ENCODE assay signal across 8 cellular contexts in the genomic region with DNA sequence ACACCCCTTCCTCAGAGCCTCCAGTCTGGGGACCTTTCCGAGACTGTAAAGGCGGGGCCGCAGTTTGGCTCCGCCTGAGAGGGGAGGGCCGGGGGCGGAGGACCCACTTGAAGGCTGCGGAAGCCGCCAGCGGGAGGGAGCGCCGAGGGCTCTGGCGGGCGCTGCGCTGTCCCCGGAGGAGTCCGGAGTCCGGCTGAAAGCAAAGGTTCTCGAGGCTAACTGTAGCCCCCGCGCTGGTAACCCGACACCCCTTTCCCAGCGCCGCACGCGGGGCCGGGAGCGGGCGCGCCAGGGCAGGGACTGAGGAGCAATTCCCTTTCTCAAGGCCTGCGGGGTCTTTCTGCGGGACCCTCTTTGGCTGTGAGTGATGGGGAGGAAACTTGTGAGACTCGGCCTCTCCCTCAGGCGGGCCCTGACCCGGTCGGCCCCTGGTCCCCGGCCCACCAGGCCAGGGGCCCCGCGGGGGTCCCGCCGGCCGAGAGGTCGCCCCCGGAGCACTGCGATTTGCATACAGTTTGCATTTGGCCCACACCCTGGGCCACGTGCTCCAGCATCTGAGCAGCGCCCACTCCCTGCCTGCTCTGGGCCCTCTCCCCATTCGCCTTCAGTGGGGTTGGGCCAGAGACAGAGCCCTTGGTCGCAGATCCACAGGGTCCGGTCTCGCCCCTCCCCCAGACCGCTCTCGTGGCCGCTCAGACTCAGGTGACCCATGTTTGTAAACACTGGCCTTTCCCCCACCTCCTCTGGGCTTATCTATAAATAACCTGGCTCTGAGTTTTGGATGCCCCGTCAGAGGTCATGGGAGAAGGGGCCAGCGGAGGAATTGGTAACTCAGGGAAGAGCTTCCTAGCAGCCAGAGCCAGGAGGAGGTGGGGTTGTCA. TPM values are rescaled to one million over a fixed set of nuclear protein-coding genes. Genes with fewer than 3 reads are reported as not detected.
DNase-seq lines count a peak whose midpoint lies in the region; ATAC-seq lines count a peak whose summit lies in the region.

No MANE protein-coding gene starts in this region.

- H4K8ac ChIP-seq in mesenchymal stem cell (ENCODE audit: low read length), result no peak overlapping the region

- H2AFZ ChIP-seq in mesenchymal stem cell (ENCODE audit: low read depth, low read length), result peak overlapping the region; percentile 6

- no peak for ATAC-seq in HG03045 (IDR thresholded peaks at IDR 0.05; ENCODE audit: unreplicated experiment)

- H3K4me2 ChIP-seq in mesenchymal stem cell (ENCODE audit: low read length, poor library complexity, severe bottlenecking), result peak overlapping the region; percentile 92

- H2AK5ac ChIP-seq in mesenchymal stem cell (ENCODE audit: low read length, severe bottlenecking), result no peak overlapping the region

- H3K4ac ChIP-seq in mesenchymal stem cell (ENCODE audit: low read depth in 1 of 2, low read length in 2 of 2), result no peak overlapping the region

- H3K4me3 ChIP-seq in endocrine pancreas (ENCODE audit: control insufficient read depth, insufficient read depth, low read length) (no peak overlapping the region), mesenchymal stem cell (ENCODE audit: insufficient read depth in 1 of 2, low read depth in 1 of 2, low read length in 2 of 2) (peak overlapping the region; percentile 57 to 82)

- under 1% methylated on average over 46 of the region's 55 CpGs for WGBS in mesenchymal stem cell

- no peak overlapping the region for H2BK120ac ChIP-seq in mesenchymal stem cell (ENCODE audit: low read depth, low read length)

- H3K18ac ChIP-seq in mesenchymal stem cell (ENCODE audit: low read depth in 1 of 2, low read length in 2 of 2), result peak overlapping the region; percentile 5 to 28

- H3K27me3 ChIP-seq in endocrine pancreas (ENCODE audit: control insufficient read depth, insufficient read depth, low read length) (no peaks in the 10 kb centered on the region), mesenchymal stem cell (ENCODE audit: control insufficient read depth in 1 of 2, insufficient read depth in 1 of 2, low read length in 2 of 2) (peaks cover under 1 to 20% of the 10 kb centered on the region in 2 experiments)

- H3K9me3 ChIP-seq in endocrine pancreas (ENCODE audit: control insufficient read depth, low read length) (no peaks in the 10 kb centered on the region), mesenchymal stem cell (ENCODE audit: control insufficient read depth, low read length) (no peaks in the 10 kb centered on the region)

- H3K27ac ChIP-seq in mesenchymal stem cell (ENCODE audit: low read length, poor library complexity, severe bottlenecking), result no peak overlapping the region

- H3K36me3 ChIP-seq in endocrine pancreas (ENCODE audit: control insufficient read depth, insufficient read depth, low read length) (no peaks in the 10 kb centered on the region), mesenchymal stem cell (ENCODE audit: control insufficient read depth in 1 of 2, insufficient read depth in 2 of 2, low read depth in 1 of 2, low read length in 2 of 2) (no peaks in the 10 kb centered on the region)

- H2BK12ac ChIP-seq in mesenchymal stem cell (ENCODE audit: low read length in 2 of 2), result no peak overlapping the region

- no peak overlapping the region for H3K23ac ChIP-seq in mesenchymal stem cell (ENCODE audit: low read length in 2 of 2)

- no peaks in the 10 kb centered on the region for H3K4me1 ChIP-seq in endocrine pancreas (ENCODE audit: control insufficient read depth, insufficient read depth, low read length)
- H3K4me1 ChIP-seq in mesenchymal stem cell (ENCODE audit: control insufficient read depth, insufficient read depth, low read depth, low read length), result peaks cover 12% of the 10 kb centered on the region

- H3K14ac ChIP-seq in mesenchymal stem cell (ENCODE audit: low read length in 2 of 2), result no peak overlapping the region

- H2BK5ac ChIP-seq in mesenchymal stem cell (ENCODE audit: low read depth, low read length, poor library complexity, severe bottlenecking), result no peak overlapping the region

- peak overlapping the region; percentile 25 for H4K91ac ChIP-seq in mesenchymal stem cell (ENCODE audit: low read length)

- DNase-seq in NCI-H187 (lab: John Stamatoyannopoulos, UW), result peak; percentile 12 to 21
- DNase-seq in NCI-H187 treated with DMSO at 0.1 percent for 48 hours (lab: John Stamatoyannopoulos, UW), result no peak
- DNase-seq in NCI-H460 (ENCODE audit: extremely low read depth, low read depth), result peak; percentile 46
- peak in 2 of 3 experiments; percentile 22 to 43 for DNase-seq in activated CD8-positive, alpha-beta memory T cell treated with anti-CD3 and anti-CD28 coated beads for 48 hours (ENCODE audit: low read depth in 2 of 3, low spot score in 2 of 3)
- peak; percentile 85 for DNase-seq in mesenchymal stem cell
- DNase-seq in stimulated activated CD8-positive, alpha-beta memory T cell treated with anti-CD3 and anti-CD28 coated beads, Interleukin-12 subunit alpha, Interleukin-12 subunit beta, amount 100 ng/mL, for 1 hour (ENCODE audit: low read depth), result peak; percentile 13

- H3K9ac ChIP-seq in endocrine pancreas (ENCODE audit: control insufficient read depth, insufficient read depth, low read length) (peak overlapping the region; percentile 44), mesenchymal stem cell (ENCODE audit: low read length) (peak overlapping the region; percentile 85)

- peak overlapping the region; percentile 2 for H2BK15ac ChIP-seq in mesenchymal stem cell (ENCODE audit: low read depth, poor library complexity, severe bottlenecking)

- no peaks in the 10 kb centered on the region for H3K79me1 ChIP-seq in mesenchymal stem cell (replicated peaks; ENCODE audit: low read length, poor library complexity, severe bottlenecking)

RNA-seq across cellular contexts. Expression of gene ART5, which starts 0.5 kb away (rescaled TPM):
- total RNA-seq in NCI-H460 (2014; rRNA removed; shearing (Covaris generic)), result not detected in 2 replicates
- polyA plus RNA-seq in NCI-H460 (2014; cell fraction: nucleus; rRNA removed), result not detected in 2 replicates
- polyA plus RNA-seq in mesenchymal stem cell (2013, experiment 1 of 2), result 0.07 TPM
- 0.12 TPM for polyA plus RNA-seq in mesenchymal stem cell (2013, experiment 2 of 2)

RNA-seq across cellular contexts. Expression of gene ART1, which starts 2.6 kb away (rescaled TPM):
- total RNA-seq in NCI-H460 (2014; rRNA removed; shearing (Covaris generic)), result not detected in 2 replicates
- not detected in 2 replicates for polyA plus RNA-seq in NCI-H460 (2014; cell fraction: nucleus; rRNA removed)
- polyA plus RNA-seq in mesenchymal stem cell (2013, experiment 1 of 2), result not detected
- not detected for polyA plus RNA-seq in mesenchymal stem cell (2013, experiment 2 of 2)

RNA-seq across cellular contexts. Expression of gene CHRNA10, which starts 28.9 kb away (rescaled TPM):
- total RNA-seq in NCI-H460 (2014; rRNA removed; shearing (Covaris generic)), result 0.30 and 0.52 TPM in 2 replicates
- polyA plus RNA-seq in NCI-H460 (2014; cell fraction: nucleus; rRNA removed), result 4.3 and 5.0 TPM in 2 replicates
- polyA plus RNA-seq in mesenchymal stem cell (2013, experiment 1 of 2), result 0.28 TPM
- polyA plus RNA-seq in mesenchymal stem cell (2013, experiment 2 of 2), result 0.32 TPM
